In genomic region chr1:211381481-211382181, GRCh38 we compare ENCODE assay signal across 9 cellular contexts. TPM values are rescaled to one million over a fixed set of nuclear protein-coding genes. Genes with fewer than 3 reads are reported as not detected.
DNase-seq lines count a peak whose midpoint lies in the region; ATAC-seq, FAIRE-seq and TF ChIP-seq lines count a peak whose summit lies in the region.
"Had no signal": no experiment of that assay in that cellular context is flagged by ENCODE, and none has a peak within 500 bp of the region (broad histone marks: within the 10 kb centered on the region; RNA-seq: fewer than 3 reads in every experiment).

No MANE protein-coding gene starts in this region.

- no peaks in the 10 kb centered on the region for H4K20me1 ChIP-seq in neural cell (ENCODE audit: insufficient read depth)

- no peaks in the 10 kb centered on the region for H3K9me2 ChIP-seq in neural cell (ENCODE audit: insufficient read depth, low read length)

- H3K4me1 ChIP-seq in breast epithelium = no peaks in the 10 kb centered on the region

- H3K79me2 ChIP-seq in neural cell (replicated peaks; ENCODE audit: insufficient read depth, low read length) = no peaks in the 10 kb centered on the region

- TF ChIP-seq RAD21 in neural cell (conservative IDR thresholded peaks at IDR 0.05) = no peak

- DNase-seq in breast epithelium (ENCODE audit: low spot score in 2 of 2) = no peak
- DNase-seq in LoVo (ENCODE audit: low spot score) = no peak
- DNase-seq in NCI-H128 (lab: John Stamatoyannopoulos, UW; ENCODE audit: unreplicated experiment) = no peak
- DNase-seq in NK-92 treated with Interleukin-12 subunit alpha and Interleukin-12 subunit beta, amount 100 ng/mL, for 24 hours (lab: John Stamatoyannopoulos, UW) = no peak
- no peak for DNase-seq in OCI-M1 (lab: John Stamatoyannopoulos, UW)

- intact Hi-C loops in breast epithelium (cut with DNase I; ENCODE audit: low total_unique reads) = no loop called here

- no peak for TF ChIP-seq EP300 in neural cell (conservative IDR thresholded peaks at IDR 0.05; ENCODE audit: poor library complexity, severe bottlenecking)

- H3K36me3 ChIP-seq in breast epithelium = no peaks in the 10 kb centered on the region
- H3K36me3 ChIP-seq in neural cell (ENCODE audit: insufficient read depth, low read length) = no peaks in the 10 kb centered on the region
- H3K36me3 ChIP-seq: vagina had no signal

- H2AFZ ChIP-seq in neural cell (ENCODE audit: low read depth, low read length) = peak overlapping the region; percentile 90

- peak overlapping the region; percentile 88 for H3K4me2 ChIP-seq in neural cell (ENCODE audit: low read length)

- H3K4me3 ChIP-seq in breast epithelium (peak overlapping the region; percentile 63 to 86 (median 78)), neural cell (ENCODE audit: low read length) (peak overlapping the region; percentile 78)

- no peaks in the 10 kb centered on the region for H3K9me3 ChIP-seq in breast epithelium
- no peaks in the 10 kb centered on the region for H3K9me3 ChIP-seq in neural cell (ENCODE audit: low read length)
- H3K9me3 ChIP-seq: vagina had no signal

- ATAC-seq in HG03432 (IDR thresholded peaks at IDR 0.05; ENCODE audit: unreplicated experiment) = peak; percentile 23

- TF ChIP-seq POLR2A in breast epithelium (IDR thresholded peaks at IDR 0.05) = no peak

- FAIRE-seq in G401.6 (lab: Jason Lieb, UNC) = peak; percentile 3

- no peaks in the 10 kb centered on the region for H3F3A ChIP-seq in neural cell (ENCODE audit: insufficient read depth, low read length, poor library complexity, severe bottlenecking)

- peak overlapping the region; percentile 79 for H3K9ac ChIP-seq in neural cell (ENCODE audit: low read length)

- TF ChIP-seq CTCF in breast epithelium (IDR thresholded peaks at IDR 0.05) (no peak), neural cell (IDR thresholded peaks at IDR 0.05; ENCODE audit: poor library complexity, severe bottlenecking) (no peak)

- no peak overlapping the region for H3K27ac ChIP-seq in breast epithelium
- no peak overlapping the region for H3K27ac ChIP-seq in neural cell (ENCODE audit: low read length)

- H3K27me3 ChIP-seq in breast epithelium (no peaks in the 10 kb centered on the region), neural cell (ENCODE audit: insufficient read depth, low read depth, low read length) (no peaks in the 10 kb centered on the region)
- H3K27me3 ChIP-seq: vagina had no signal

TF ChIP-seq in neural cell, 6 proteins besides CTCF, POLR2A, EP300 and RAD21:
- TF ChIP-seq, protein P1, sequence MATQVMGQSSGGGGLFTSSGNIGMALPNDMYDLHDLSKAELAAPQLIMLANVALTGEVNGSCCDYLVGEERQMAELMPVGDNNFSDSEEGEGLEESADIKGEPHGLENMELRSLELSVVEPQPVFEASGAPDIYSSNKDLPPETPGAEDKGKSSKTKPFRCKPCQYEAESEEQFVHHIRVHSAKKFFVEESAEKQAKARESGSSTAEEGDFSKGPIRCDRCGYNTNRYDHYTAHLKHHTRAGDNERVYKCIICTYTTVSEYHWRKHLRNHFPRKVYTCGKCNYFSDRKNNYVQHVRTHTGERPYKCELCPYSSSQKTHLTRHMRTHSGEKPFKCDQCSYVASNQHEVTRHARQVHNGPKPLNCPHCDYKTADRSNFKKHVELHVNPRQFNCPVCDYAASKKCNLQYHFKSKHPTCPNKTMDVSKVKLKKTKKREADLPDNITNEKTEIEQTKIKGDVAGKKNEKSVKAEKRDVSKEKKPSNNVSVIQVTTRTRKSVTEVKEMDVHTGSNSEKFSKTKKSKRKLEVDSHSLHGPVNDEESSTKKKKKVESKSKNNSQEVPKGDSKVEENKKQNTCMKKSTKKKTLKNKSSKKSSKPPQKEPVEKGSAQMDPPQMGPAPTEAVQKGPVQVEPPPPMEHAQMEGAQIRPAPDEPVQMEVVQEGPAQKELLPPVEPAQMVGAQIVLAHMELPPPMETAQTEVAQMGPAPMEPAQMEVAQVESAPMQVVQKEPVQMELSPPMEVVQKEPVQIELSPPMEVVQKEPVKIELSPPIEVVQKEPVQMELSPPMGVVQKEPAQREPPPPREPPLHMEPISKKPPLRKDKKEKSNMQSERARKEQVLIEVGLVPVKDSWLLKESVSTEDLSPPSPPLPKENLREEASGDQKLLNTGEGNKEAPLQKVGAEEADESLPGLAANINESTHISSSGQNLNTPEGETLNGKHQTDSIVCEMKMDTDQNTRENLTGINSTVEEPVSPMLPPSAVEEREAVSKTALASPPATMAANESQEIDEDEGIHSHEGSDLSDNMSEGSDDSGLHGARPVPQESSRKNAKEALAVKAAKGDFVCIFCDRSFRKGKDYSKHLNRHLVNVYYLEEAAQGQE (IDR thresholded peaks at IDR 0.05; ENCODE audit: borderline replicate concordance) = no peak
- TF ChIP-seq MXI1 (conservative IDR thresholded peaks at IDR 0.05; ENCODE audit: poor library complexity, severe bottlenecking) = no peak
- no peak for TF ChIP-seq EZH2 (IDR thresholded peaks at IDR 0.05; ENCODE audit: borderline replicate concordance, insufficient read depth, low read length, poor library complexity, severe bottlenecking)
- TF ChIP-seq POLR2AphosphoS5 (IDR thresholded peaks at IDR 0.05) = no peak
- no peak for TF ChIP-seq TAF1 (IDR thresholded peaks at IDR 0.05; ENCODE audit: low read depth)
- no peak for TF ChIP-seq SMC3 (conservative IDR thresholded peaks at IDR 0.05; ENCODE audit: poor library complexity)

RNA-seq across cellular contexts. Expression of gene TRAF5, which starts 55.0 kb away (rescaled TPM):
- 10 to 100 TPM; 10.9 to 28.8 (median 21.8) TPM for total RNA-seq in breast epithelium
- 0.18 and 0.69 TPM in 2 replicates for polyA plus RNA-seq in neural cell
- polyA minus RNA-seq in neural cell = 0.24 and 0.58 TPM in 2 replicates
